In the genomic region with DNA sequence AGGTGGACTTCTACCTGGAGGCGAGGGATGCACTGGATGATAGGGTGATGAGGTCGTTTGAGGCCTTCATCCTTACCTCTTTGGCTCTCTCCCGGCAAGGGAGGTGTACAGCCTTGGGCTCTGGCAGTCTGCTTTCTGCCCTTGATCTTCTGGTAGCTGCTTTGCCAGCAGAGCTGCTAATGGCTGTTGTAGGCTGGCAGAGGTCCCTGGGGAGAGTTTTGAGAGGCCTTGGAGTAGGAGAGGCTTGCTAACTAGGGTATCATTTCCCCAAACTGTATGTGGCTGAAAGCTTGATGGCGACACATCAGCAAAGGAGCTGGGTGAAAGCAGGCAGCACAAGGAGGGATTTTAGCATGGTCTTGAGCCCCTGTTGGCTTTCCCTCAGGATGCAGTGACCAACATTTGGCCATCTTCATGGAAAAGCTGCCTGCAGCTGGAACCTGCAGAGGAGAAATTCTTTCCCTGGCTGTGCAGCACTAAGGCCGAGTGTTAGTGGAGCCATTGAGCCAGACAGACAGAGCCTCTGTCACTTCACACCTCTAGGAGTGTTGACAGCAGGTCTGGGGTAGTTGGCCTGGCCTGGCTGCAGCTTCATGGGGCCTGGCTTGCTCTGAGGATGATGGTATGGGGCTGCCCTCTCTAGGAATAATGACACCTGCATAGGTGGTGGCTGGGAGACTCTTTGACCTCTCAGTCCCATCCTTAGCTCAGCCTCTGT, we compare ENCODE assay signal across 8 cellular contexts. TPM values are rescaled to one million over a fixed set of nuclear protein-coding genes. Genes with fewer than 3 reads are reported as not detected.
A peak's percentile ranks its signal among the peaks of the same experiment; 100 is the strongest.
DNase-seq lines count a peak whose midpoint lies in the region; ATAC-seq and TF ChIP-seq lines count a peak whose summit lies in the region.

No MANE protein-coding gene starts in this region.

- BruUV-seq in A673 (replicated peaks; lab: Mats Ljungman, UMichigan): no TSS peak

- H3K4me3 Mint-ChIP-seq in activated T-helper 1 cell treated with anti-CD3 and anti-CD28 coated beads, Interleukin-12 subunit alpha, Interleukin-12 subunit beta, Interleukin-2, Interleukin-4 antibody, amounts not matched to agents 30 ng/mL and 10 ng/mL and 1 ng/mL, durations not matched to agents 14 hours and 24 hours and 36 hours: peak overlapping the region; percentile 81

- H3K4me3 ChIP-seq in A673 (ENCODE audit: low read depth, low read length, poor library complexity, severe bottlenecking) (no peak overlapping the region), HUES64 (ENCODE audit: low read length) (peak overlapping the region; percentile 73), lower lobe of right lung (peak overlapping the region; percentile 65)

- H3K36me3 Mint-ChIP-seq in activated T-helper 1 cell treated with anti-CD3 and anti-CD28 coated beads, Interleukin-12 subunit alpha, Interleukin-12 subunit beta, Interleukin-2, Interleukin-4 antibody, amounts not matched to agents 30 ng/mL and 10 ng/mL and 1 ng/mL, durations not matched to agents 14 hours and 24 hours and 36 hours (ENCODE audit: low read depth): peaks cover 2% of the 10 kb centered on the region

- H3K9me3 ChIP-seq in A673 (ENCODE audit: low read depth, low read length, poor library complexity, severe bottlenecking) (no peaks in the 10 kb centered on the region), HUES64 (ENCODE audit: insufficient read depth, low read depth, low read length) (no peaks in the 10 kb centered on the region), lower lobe of right lung (no peaks in the 10 kb centered on the region)

- 55% methylated on average over 5 of the region's 5 CpGs for WGBS in HUES64

- intact Hi-C loops in A673 (cut with micrococcal nuclease; ENCODE audit: unreplicated experiment) (no loop called here), lower lobe of right lung (cut with DNase I) (no loop called here)
- intact Hi-C loops in activated T-helper 1 cell treated with anti-CD3 and anti-CD28 coated beads, Interleukin-12 subunit alpha, Interleukin-12 subunit beta, Interleukin-2, Interleukin-4 antibody, amounts not matched to agents 30 ng/mL and 10 ng/mL and 1 ng/mL, durations not matched to agents 14 hours and 24 hours and 36 hours (cut with micrococcal nuclease): loop anchor here (1.0 to 10.0 kb wide), 3 partner anchors 8 to 1767 kb away; a partner anchor contains a TSS

- H3K9me3 Mint-ChIP-seq in activated T-helper 1 cell treated with anti-CD3 and anti-CD28 coated beads, Interleukin-12 subunit alpha, Interleukin-12 subunit beta, Interleukin-2, Interleukin-4 antibody, amounts not matched to agents 30 ng/mL and 10 ng/mL and 1 ng/mL, durations not matched to agents 14 hours and 24 hours and 36 hours: no peaks in the 10 kb centered on the region

- H3K27me3 ChIP-seq in A673 (replicated peaks; ENCODE audit: insufficient read depth, low read depth, low read length, poor library complexity) (no peaks in the 10 kb centered on the region), HUES64 (ENCODE audit: insufficient read depth, low read length) (peaks cover 44% of the 10 kb centered on the region), lower lobe of right lung (ENCODE audit: low read depth) (no peaks in the 10 kb centered on the region)

- no peaks in the 10 kb centered on the region for H3K36me3 ChIP-seq in A673 (ENCODE audit: insufficient read depth, low read length, poor library complexity, severe bottlenecking)
- no peaks in the 10 kb centered on the region for H3K36me3 ChIP-seq in HUES64 (ENCODE audit: insufficient read depth, low read length)
- H3K36me3 ChIP-seq in lower lobe of right lung: no peaks in the 10 kb centered on the region

- H3K4me1 ChIP-seq in A673 (ENCODE audit: insufficient read depth, low read length, poor library complexity, severe bottlenecking) (peaks cover 12% of the 10 kb centered on the region), HUES64 (ENCODE audit: insufficient read depth, low read length) (peaks cover 20% of the 10 kb centered on the region), lower lobe of right lung (peaks cover 21% of the 10 kb centered on the region)

- peak; percentile 58 for DNase-seq in A673 (ENCODE audit: low spot score)
- no peak for DNase-seq in activated T-helper 1 cell treated with anti-CD3 and anti-CD28 coated beads, Interleukin-12 subunit alpha, Interleukin-12 subunit beta, Interleukin-2, Interleukin-4 antibody, amounts not matched to agents 30 ng/mL and 10 ng/mL and 1 ng/mL, durations not matched to agents 14 hours and 24 hours and 36 hours (ENCODE audit: low spot score)
- no peak for DNase-seq in lower lobe of right lung
- no peak for DNase-seq in GM19240 (ENCODE audit: insufficient read length, low spot score)
- no peak for DNase-seq in stimulated activated CD8-positive, alpha-beta memory T cell treated with anti-CD3 and anti-CD28 coated beads, Interleukin-4, amount 100 ng/mL, for 48 hours
- DNase-seq in NCI-H774 (lab: John Stamatoyannopoulos, UW): no peak

- peaks cover 14% of the 10 kb centered on the region for H3K27me3 Mint-ChIP-seq in activated T-helper 1 cell treated with anti-CD3 and anti-CD28 coated beads, Interleukin-12 subunit alpha, Interleukin-12 subunit beta, Interleukin-2, Interleukin-4 antibody, amounts not matched to agents 30 ng/mL and 10 ng/mL and 1 ng/mL, durations not matched to agents 14 hours and 24 hours and 36 hours (ENCODE audit: insufficient read depth)

- TF ChIP-seq CTCF in A673 (conservative IDR thresholded peaks at IDR 0.05; ENCODE audit: low read depth, low read length): no peak
- no peak for TF ChIP-seq CTCF in lower lobe of right lung (IDR thresholded peaks at IDR 0.05)

- POLR2A ChIA-PET in A673 (lab: Charles Lee; ENCODE audit: low non-redundant PET): no interaction called here

- no peak for ATAC-seq in lower lobe of right lung
- ATAC-seq in HG03460 (IDR thresholded peaks at IDR 0.05; ENCODE audit: unreplicated experiment): no peak

- no peak overlapping the region for H3K9ac ChIP-seq in HUES64 (ENCODE audit: low read depth, low read length)

- H3K27ac Mint-ChIP-seq in activated T-helper 1 cell treated with anti-CD3 and anti-CD28 coated beads, Interleukin-12 subunit alpha, Interleukin-12 subunit beta, Interleukin-2, Interleukin-4 antibody, amounts not matched to agents 30 ng/mL and 10 ng/mL and 1 ng/mL, durations not matched to agents 14 hours and 24 hours and 36 hours: peak overlapping the region; percentile 78

- CTCF ChIA-PET in A673 (lab: Charles Lee): no interaction called here

- peaks cover 70% of the 10 kb centered on the region for H3K4me1 Mint-ChIP-seq in activated T-helper 1 cell treated with anti-CD3 and anti-CD28 coated beads, Interleukin-12 subunit alpha, Interleukin-12 subunit beta, Interleukin-2, Interleukin-4 antibody, amounts not matched to agents 30 ng/mL and 10 ng/mL and 1 ng/mL, durations not matched to agents 14 hours and 24 hours and 36 hours (ENCODE audit: low read depth)

- no peak overlapping the region for H3K27ac ChIP-seq in A673 (ENCODE audit: low read depth, low read length, poor library complexity, severe bottlenecking)
- no peak overlapping the region for H3K27ac ChIP-seq in HUES64 (ENCODE audit: low read depth, low read length)
- peak overlapping the region; percentile 84 for H3K27ac ChIP-seq in lower lobe of right lung

RNA-seq across cellular contexts. Expression of a gene that starts 3.5 kb away (rescaled TPM):
- total RNA-seq in A673 (2021) (0.19 and 0.42 TPM in 2 replicates), lower lobe of right lung (9.8 TPM)
- 5.3 TPM for polyA plus RNA-seq in HUES64 (2013, experiment 1 of 2)
- 5.5 TPM for polyA plus RNA-seq in HUES64 (2013, experiment 2 of 2)
- 13.9 and 14.3 TPM in 2 replicates for total RNA-seq in activated T-helper 1 cell treated with anti-CD3 and anti-CD28 coated beads, Interleukin-12 subunit alpha, Interleukin-12 subunit beta, Interleukin-2, Interleukin-4 antibody, amounts not matched to agents 30 ng/mL and 10 ng/mL and 1 ng/mL, durations not matched to agents 14 hours and 24 hours and 36 hours
